Comparison of ENCODE assay signal across 12 cellular contexts in the genomic region with DNA sequence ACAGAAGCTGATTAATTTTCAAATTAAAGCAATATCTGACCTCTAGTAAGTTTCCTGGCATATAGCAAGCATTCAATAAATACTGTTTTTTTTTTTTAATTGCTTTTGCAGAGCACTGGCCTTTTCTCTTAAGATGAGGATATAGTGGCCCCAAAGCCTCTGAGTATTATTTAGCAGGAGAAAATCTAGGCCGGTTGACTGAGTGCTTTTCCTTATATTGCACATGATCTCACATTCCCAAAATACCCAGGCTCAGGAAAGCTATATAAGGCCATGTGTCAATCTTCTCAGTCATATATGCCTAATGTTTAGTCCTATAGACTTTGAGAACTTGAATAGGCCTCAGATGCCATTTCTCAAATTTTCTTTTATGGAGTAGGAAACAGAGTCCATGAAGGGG.
"Had no signal": no experiment of that assay in that cellular context is flagged by ENCODE, and none has a peak within 500 bp of the region (broad histone marks: within the 10 kb centered on the region; RNA-seq: fewer than 3 reads in every experiment).

No MANE protein-coding gene starts in this region.

- H3K27ac Mint-ChIP-seq: activated CD4-positive, alpha-beta T cell treated with anti-CD3 and anti-CD28 coated beads, Interleukin-2, amount 10 ng/mL, durations not matched to agents 7 days and 5 days; activated naive CD4-positive, alpha-beta T cell treated with anti-CD3 and anti-CD28 coated beads, Interleukin-2, amount 10 ng/mL, durations not matched to agents 7 days and 5 days; activated T-helper 2 cell treated with anti-CD3 and anti-CD28 coated beads, Interferon-gamma antibody, Interleukin-2, Interleukin-4, amounts not matched to agents 10 μg/mL and 5 μg/mL and 100 μg/mL, durations not matched to agents 14 hours and 24 hours and 36 hours; mesothelial cell of epicardium; naive B cell had no signal

- H3K9me3 ChIP-seq: transverse colon had no signal

- DNase-seq: activated CD4-positive, alpha-beta T cell treated with anti-CD3 and anti-CD28 coated beads, Interleukin-2, amount 10 ng/mL, durations not matched to agents 7 days and 5 days; activated CD4-positive, CD25-positive, alpha-beta regulatory T cell; activated naive CD4-positive, alpha-beta T cell treated with anti-CD3 and anti-CD28 coated beads, Interleukin-2, amount 10 ng/mL, durations not matched to agents 7 days and 5 days; activated T-cell treated with anti-CD3 and anti-CD28 coated beads for 4 hours; effector CD4-positive, alpha-beta T cell; kidney; naive B cell; stimulated activated CD4-positive, alpha-beta T cell treated with anti-CD3 and anti-CD28 coated beads, Interleukin-4, amount 100 ng/mL, for 24 hours; T-helper 2 cell; transverse colon had no signal

- H3K4me3 Mint-ChIP-seq: activated CD4-positive, alpha-beta T cell treated with anti-CD3 and anti-CD28 coated beads, Interleukin-2, amount 10 ng/mL, durations not matched to agents 7 days and 5 days; activated naive CD4-positive, alpha-beta T cell treated with anti-CD3 and anti-CD28 coated beads, Interleukin-2, amount 10 ng/mL, durations not matched to agents 7 days and 5 days; mesothelial cell of epicardium; naive B cell had no signal

- H3K36me3 ChIP-seq: transverse colon had no signal

- H3K4me1 Mint-ChIP-seq: activated CD4-positive, alpha-beta T cell treated with anti-CD3 and anti-CD28 coated beads, Interleukin-2, amount 10 ng/mL, durations not matched to agents 7 days and 5 days; activated naive CD4-positive, alpha-beta T cell treated with anti-CD3 and anti-CD28 coated beads, Interleukin-2, amount 10 ng/mL, durations not matched to agents 7 days and 5 days; naive B cell had no signal

- H3K36me3 Mint-ChIP-seq: activated naive CD4-positive, alpha-beta T cell treated with anti-CD3 and anti-CD28 coated beads, Interleukin-2, amount 10 ng/mL, durations not matched to agents 7 days and 5 days; mesothelial cell of epicardium; naive B cell had no signal

- H3K9me3 Mint-ChIP-seq: activated CD4-positive, alpha-beta T cell treated with anti-CD3 and anti-CD28 coated beads, Interleukin-2, amount 10 ng/mL, durations not matched to agents 7 days and 5 days; activated naive CD4-positive, alpha-beta T cell treated with anti-CD3 and anti-CD28 coated beads, Interleukin-2, amount 10 ng/mL, durations not matched to agents 7 days and 5 days; activated T-helper 2 cell treated with anti-CD3 and anti-CD28 coated beads, Interferon-gamma antibody, Interleukin-2, Interleukin-4, amounts not matched to agents 10 μg/mL and 5 μg/mL and 100 μg/mL, durations not matched to agents 14 hours and 24 hours and 36 hours; mesothelial cell of epicardium; naive B cell had no signal

- H3K27me3 ChIP-seq: transverse colon had no signal

- H3K4me3 ChIP-seq: transverse colon had no signal
